ENCODE assay signal across 1 cellular context in genomic region chr14:75515631-75515999, GRCh38.
TF ChIP-seq lines count a peak whose summit lies in the region.

No MANE protein-coding gene starts in this region.

TF ChIP-seq in HepG2, 621 proteins besides CTCF, POLR2A, EP300 and RAD21 (continued from another document):
- TF ChIP-seq, protein P1, sequence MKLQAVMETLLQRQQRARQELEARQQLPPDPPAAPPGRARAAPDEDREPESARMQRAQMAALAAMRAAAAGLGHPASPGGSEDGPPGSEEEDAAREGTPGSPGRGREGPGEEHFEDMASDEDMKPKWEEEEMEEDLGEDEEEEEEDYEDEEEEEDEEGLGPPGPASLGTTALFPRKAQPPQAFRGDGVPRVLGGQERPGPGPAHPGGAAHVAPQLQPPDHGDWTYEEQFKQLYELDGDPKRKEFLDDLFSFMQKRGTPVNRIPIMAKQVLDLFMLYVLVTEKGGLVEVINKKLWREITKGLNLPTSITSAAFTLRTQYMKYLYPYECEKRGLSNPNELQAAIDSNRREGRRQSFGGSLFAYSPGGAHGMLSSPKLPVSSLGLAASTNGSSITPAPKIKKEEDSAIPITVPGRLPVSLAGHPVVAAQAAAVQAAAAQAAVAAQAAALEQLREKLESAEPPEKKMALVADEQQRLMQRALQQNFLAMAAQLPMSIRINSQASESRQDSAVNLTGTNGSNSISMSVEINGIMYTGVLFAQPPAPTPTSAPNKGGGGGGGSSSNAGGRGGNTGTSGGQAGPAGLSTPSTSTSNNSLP (IDR thresholded peaks at IDR 0.05; ENCODE audit: low read depth, low read length), result no peak
- TF ChIP-seq KMT2B (CRISPR knock-in tag; IDR thresholded peaks at IDR 0.05) (no peak), ZNF552 (CRISPR knock-in tag; IDR thresholded peaks at IDR 0.05; ENCODE audit: borderline replicate concordance) (no peak), TFAP4 (IDR thresholded peaks at IDR 0.05; ENCODE audit: borderline replicate concordance, low read depth) (no peak), DR1 (CRISPR knock-in tag; IDR thresholded peaks at IDR 0.05) (no peak), ZNF740 (CRISPR knock-in tag; IDR thresholded peaks at IDR 0.05) (no peak), GZF1 (CRISPR knock-in tag; IDR thresholded peaks at IDR 0.05) (no peak), PTBP1 (IDR thresholded peaks at IDR 0.05; ENCODE audit: low read depth, low read length, poor library complexity, severe bottlenecking) (no peak)
